ENCODE assay signal across 13 cellular contexts in the genomic region with DNA sequence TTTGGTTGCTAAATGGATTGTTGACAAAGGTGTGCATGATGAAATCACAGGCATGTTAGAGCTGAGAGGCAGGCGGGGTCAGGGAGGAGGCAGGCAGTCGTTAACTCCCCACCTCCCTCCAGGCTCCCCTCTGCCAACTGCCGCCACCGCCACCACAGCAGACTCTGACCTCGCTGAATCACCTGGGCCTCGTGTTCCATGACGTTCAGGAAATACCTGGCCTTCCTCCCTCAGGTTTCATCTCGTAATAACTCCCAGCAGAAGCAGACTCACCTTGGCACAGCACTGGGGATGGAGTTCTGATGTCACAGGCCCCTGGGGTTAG.
DNase-seq lines count a peak whose midpoint lies in the region; TF ChIP-seq lines count a peak whose summit lies in the region.
"Had no signal": no experiment of that assay in that cellular context is flagged by ENCODE, and none has a peak within 500 bp of the region (broad histone marks: within the 10 kb centered on the region; RNA-seq: fewer than 3 reads in every experiment).

No MANE protein-coding gene starts in this region.

- H3K27me3 ChIP-seq in PC-9 (ENCODE audit: insufficient read depth, low read depth) (no peaks in the 10 kb centered on the region), kidney epithelial cell (ENCODE audit: control insufficient read depth, insufficient read depth, low read length) (no peaks in the 10 kb centered on the region), smooth muscle cell (ENCODE audit: low read depth) (no peaks in the 10 kb centered on the region)
- H3K27me3 ChIP-seq: spleen, tibial nerve had no signal

- WGBS in smooth muscle cell (ENCODE audit: low lambda C conversion rate) = 69% methylated on average over 8 of the region's 8 CpGs

- peak overlapping the region; percentile 77 for H3K27ac ChIP-seq in PC-9
- peak overlapping the region; percentile 35 for H3K27ac ChIP-seq in smooth muscle cell (ENCODE audit: low read depth)
- H3K27ac ChIP-seq: 22Rv1, spleen, tibial nerve had no signal

- TF ChIP-seq CTCF in PC-9 (conservative IDR thresholded peaks at IDR 0.05) (no peak), kidney epithelial cell (IDR thresholded peaks at IDR 0.05; ENCODE audit: insufficient read depth, low read length, poor library complexity, severe bottlenecking) (no peak), smooth muscle cell (IDR thresholded peaks at IDR 0.05; ENCODE audit: borderline replicate concordance, insufficient read depth, poor library complexity, severe bottlenecking) (no peak)

- no peaks in the 10 kb centered on the region for H3K79me2 ChIP-seq in PC-9 (ENCODE audit: low read depth)
- no peaks in the 10 kb centered on the region for H3K79me2 ChIP-seq in smooth muscle cell (ENCODE audit: low read depth)

- H3K4me3 ChIP-seq in PC-9 = peak overlapping the region; percentile 40; the same call in 1 of the 2 replicates
- H3K4me3 ChIP-seq in kidney epithelial cell (ENCODE audit: low read depth, low read length) = no peak overlapping the region
- no peak overlapping the region for H3K4me3 ChIP-seq in smooth muscle cell
- H3K4me3 ChIP-seq: spleen, tibial nerve had no signal

- H2AFZ ChIP-seq in PC-9 = peak overlapping the region; percentile 73
- H2AFZ ChIP-seq in smooth muscle cell (ENCODE audit: low read depth) = no peak overlapping the region

- intact Hi-C loops in PC-9 (cut with micrococcal nuclease; ENCODE audit: unreplicated experiment) = loop anchor here (1.0 to 2.0 kb wide), 3 partner anchors 86 to 338 kb away; no protein-coding TSS in a partner anchor

- POLR2A ChIA-PET in PC-9 (lab: Charles Lee; ENCODE audit: unreplicated experiment) = no interaction called here

- H3K9me2 ChIP-seq in PC-9 (ENCODE audit: insufficient read depth) = no peaks in the 10 kb centered on the region

- H3K4me2 ChIP-seq in PC-9 = peak overlapping the region; percentile 66
- H3K4me2 ChIP-seq in smooth muscle cell = no peak overlapping the region

- H3K4me1 ChIP-seq in PC-9 (replicated peaks; ENCODE audit: insufficient read depth) (peaks cover 36% of the 10 kb centered on the region), smooth muscle cell (ENCODE audit: low read depth) (peaks cover 12% of the 10 kb centered on the region)

- CTCF ChIA-PET in PC-9 (lab: Charles Lee) = interaction anchor here (0.6 kb wide), 1 partner anchor 187 kb away, joined by 3 read pairs; no protein-coding TSS in a partner anchor

- H4K20me1 ChIP-seq in PC-9 (ENCODE audit: insufficient read depth) = no peaks in the 10 kb centered on the region
- H4K20me1 ChIP-seq in smooth muscle cell (ENCODE audit: low read depth) = no peaks in the 10 kb centered on the region

- no peak overlapping the region for H3K9ac ChIP-seq in smooth muscle cell (ENCODE audit: low read depth)

- H3F3A ChIP-seq in PC-9 (ENCODE audit: insufficient read depth, low read depth) (peaks cover 5% of the 10 kb centered on the region; the same call in 1 of the 2 replicates), smooth muscle cell (ENCODE audit: low read depth) (peaks cover 8% of the 10 kb centered on the region)

- no peaks in the 10 kb centered on the region for H3K9me3 ChIP-seq in PC-9 (ENCODE audit: insufficient read depth, low read depth)
- H3K9me3 ChIP-seq in smooth muscle cell (replicated peaks; ENCODE audit: low read depth) = no peaks in the 10 kb centered on the region
- H3K9me3 ChIP-seq: spleen, tibial nerve had no signal

- H3K36me3 ChIP-seq in PC-9 (ENCODE audit: low read depth) = no peaks in the 10 kb centered on the region
- no peaks in the 10 kb centered on the region for H3K36me3 ChIP-seq in kidney epithelial cell (ENCODE audit: control insufficient read depth, insufficient read depth, low read length)
- H3K36me3 ChIP-seq in smooth muscle cell (ENCODE audit: low read depth) = no peaks in the 10 kb centered on the region
- H3K36me3 ChIP-seq: spleen, tibial nerve had no signal

- DNase-seq in DMS53 (lab: John Stamatoyannopoulos, UW) (peak; percentile 27), DMS53 treated with DMSO at 0.1 percent for 48 hours (lab: John Stamatoyannopoulos, UW; ENCODE audit: unreplicated experiment) (no peak), PC-9 (peak; percentile 84 to 94), kidney epithelial cell (ENCODE audit: low read depth) (peak; percentile 31), smooth muscle cell (lab: John Stamatoyannopoulos, UW; ENCODE audit: unreplicated experiment) (no peak), RKO (ENCODE audit: low spot score) (no peak), HCEC 1CT (no peak), T-helper 1 cell (no peak)
- DNase-seq: NCI-H1092, RPMI8226, spleen had no signal

- no TSS peak for BruUV-seq in PC-9 (replicated peaks; lab: Mats Ljungman, UMichigan)

Comparison
In these comparisons a context has a peak if more than half of its experiments do, and no peak if none do; other contexts are left out.
1. DNase-seq: peak in DMS53 (single experiment), PC-9 (2 of 2) and kidney epithelial cell (single experiment); none in DMS53 treated with DMSO at 0.1 percent for 48 hours (single experiment), smooth muscle cell (single experiment), RKO (single experiment), HCEC 1CT (single experiment) and T-helper 1 cell (0 of 5).